Comparison of ENCODE assay signal across 8 cellular contexts in genomic region chr5:78594946-78595921, GRCh38. TPM values are rescaled to one million over a fixed set of nuclear protein-coding genes. Genes with fewer than 3 reads are reported as not detected.
DNase-seq lines count a peak whose midpoint lies in the region; ATAC-seq, FAIRE-seq and TF ChIP-seq lines count a peak whose summit lies in the region.

No MANE protein-coding gene starts in this region.

- POLR2A ChIA-PET in GM12878 (lab: Charles Lee), result interaction anchor here (1.0 to 2.4 kb wide), 2 partner anchors 21 to 163 kb away, joined by 3 to 9 read pairs; no protein-coding TSS in a partner anchor

- no peak for TF ChIP-seq CTCF in GM12878 (IDR thresholded peaks at IDR 0.05 in 2 of 3, conservative IDR thresholded peaks at IDR 0.05 in 1 of 3; ENCODE audit: control insufficient read depth in 2 of 3, extremely low read depth in 1 of 3, insufficient read depth in 1 of 3, low read depth in 3 of 3, low read length in 3 of 3)
- no peak for TF ChIP-seq CTCF in kidney epithelial cell (IDR thresholded peaks at IDR 0.05; ENCODE audit: insufficient read depth, low read length, poor library complexity, severe bottlenecking)
- no peak for TF ChIP-seq CTCF in thoracic aorta (IDR thresholded peaks at IDR 0.05)

- no TSS peak for BruUV-seq in GM12878 (replicated peaks; lab: Mats Ljungman, UMichigan)

- FAIRE-seq in GM12878 (lab: Jason Lieb, UNC), result no peak

- intact Hi-C loops in GM12878 (cut with micrococcal nuclease; ENCODE audit: unreplicated experiment), result loop anchor here (5.0 kb wide), 1 partner anchor 48 kb away; no protein-coding TSS in a partner anchor

- SMC1A ChIA-PET in GM12878 (lab: Charles Lee; ENCODE audit: uncharacterized antibody, unreplicated experiment), result interaction anchor here (0.6 to 7.8 kb wide), 19 partner anchors 8 to 370 kb away, joined by 3 to 121 read pairs (median 3); no protein-coding TSS in a partner anchor

- no peak for TF ChIP-seq POLR2A in GM12878 (IDR thresholded peaks at IDR 0.05; ENCODE audit: low read depth, low read length)

- peaks cover 2 to 4% of the 10 kb centered on the region in 2 experiments; a peak in 2 of 4 replicates for H3K36me3 ChIP-seq in GM12878 (ENCODE audit: control insufficient read depth in 2 of 2, insufficient read depth in 2 of 2, low read length in 1 of 2)
- H3K36me3 ChIP-seq in kidney epithelial cell (ENCODE audit: control insufficient read depth, insufficient read depth, low read length), result no peaks in the 10 kb centered on the region
- H3K36me3 ChIP-seq in thoracic aorta, result no peaks in the 10 kb centered on the region
- H3K36me3 ChIP-seq in effector memory CD4-positive, alpha-beta T cell (ENCODE audit: control insufficient read depth, insufficient read depth, low read length), result no peaks in the 10 kb centered on the region

- H3K4me2 ChIP-seq in GM12878 (ENCODE audit: control insufficient read depth, insufficient read depth), result no peak overlapping the region

- TF ChIP-seq RAD21 in GM12878 (IDR thresholded peaks at IDR 0.05; ENCODE audit: insufficient read depth, low read depth, low read length), result no peak

- WGBS in GM12878 (ENCODE audit: insufficient coverage, insufficient replicate concordance, low lambda C conversion rate, missing lambda C conversion rate), result 81% methylated on average over 9 of the region's 9 CpGs

- no peak overlapping the region for H3K9ac ChIP-seq in GM12878 (ENCODE audit: control insufficient read depth, insufficient read depth, low read length)

- DNase-seq in HS-5 (ENCODE audit: low read depth), result peak; percentile 94
- DNase-seq in GM12878 (ENCODE audit: low read depth, low spot score), result no peak
- peak; percentile 98 for DNase-seq in kidney epithelial cell (ENCODE audit: low read depth)
- DNase-seq in thoracic aorta (ENCODE audit: low spot score), result peak; percentile 41
- no peak for DNase-seq in effector memory CD4-positive, alpha-beta T cell

- TF ChIP-seq EP300 in GM12878 (IDR thresholded peaks at IDR 0.05; ENCODE audit: borderline replicate concordance in 1 of 2, control insufficient read depth in 1 of 2, low read depth in 2 of 2, low read length in 2 of 2), result no peak

- no peak overlapping the region; the same call in 1 of the 2 replicates for H3K27ac ChIP-seq in GM12878 (ENCODE audit: control insufficient read depth, insufficient read depth)
- peak overlapping the region; percentile 54 to 67 for H3K27ac ChIP-seq in thoracic aorta
- no peak overlapping the region for H3K27ac ChIP-seq in effector memory CD4-positive, alpha-beta T cell (ENCODE audit: insufficient read depth, low read length, poor library complexity, severe bottlenecking)

- no peak overlapping the region for H3K4me3 ChIP-seq in GM12878
- H3K4me3 ChIP-seq in kidney epithelial cell (ENCODE audit: low read depth, low read length), result no peak overlapping the region
- H3K4me3 ChIP-seq in thoracic aorta, result peak overlapping the region; percentile 24
- no peak overlapping the region for H3K4me3 ChIP-seq in effector memory CD4-positive, alpha-beta T cell (ENCODE audit: insufficient read depth, low read depth, low read length, poor library complexity, severe bottlenecking)

- RAD21 ChIA-PET in GM12878 (lab: Charles Lee; ENCODE audit: unreplicated experiment), result interaction anchor here (0.8 to 7.0 kb wide), 8 partner anchors 21 to 305 kb away, joined by 3 to 51 read pairs (median 5); no protein-coding TSS in a partner anchor

- CTCF ChIA-PET in GM12878 (lab: Yijun Ruan, JAX), result interaction anchor here (0.5 to 4.2 kb wide), 6 partner anchors 18 to 537 kb away, joined by 3 to 26 read pairs (median 6); no protein-coding TSS in a partner anchor

- peaks cover 6% of the 10 kb centered on the region for H3K79me2 ChIP-seq in GM12878 (ENCODE audit: control insufficient read depth, insufficient read depth, low read length)

- ATAC-seq in GM12878, result peak; percentile 44
- peak; percentile 95 for ATAC-seq in thoracic aorta (ENCODE audit: insufficient number of reproducible peaks, low FRiP score, low read depth)
- ATAC-seq in GM21390 (IDR thresholded peaks at IDR 0.05; ENCODE audit: unreplicated experiment), result no peak
- ATAC-seq in HG03520 (IDR thresholded peaks at IDR 0.05; ENCODE audit: unreplicated experiment), result no peak
- no peak for ATAC-seq in GM21360 (IDR thresholded peaks at IDR 0.05; ENCODE audit: unreplicated experiment)

- in situ Hi-C loops in GM12878 (cut with MboI), result no loop called here

- H3K9me3 ChIP-seq in GM12878 (replicated peaks; ENCODE audit: control insufficient read depth, insufficient read depth, low read length) (no peaks in the 10 kb centered on the region; the same call in 2 of the 3 replicates), thoracic aorta (no peaks in the 10 kb centered on the region)
- H3K9me3 ChIP-seq in effector memory CD4-positive, alpha-beta T cell (ENCODE audit: control insufficient read depth, low read length), result no peaks in the 10 kb centered on the region

- H3K27me3 ChIP-seq in GM12878 (replicated peaks in 1 of 2; ENCODE audit: control insufficient read depth in 2 of 2, insufficient read depth in 2 of 2, low read length in 1 of 2) (no peaks in the 10 kb centered on the region), kidney epithelial cell (ENCODE audit: control insufficient read depth, insufficient read depth, low read length) (no peaks in the 10 kb centered on the region), thoracic aorta (replicated peaks; ENCODE audit: insufficient read depth) (no peaks in the 10 kb centered on the region)
- H3K27me3 ChIP-seq in effector memory CD4-positive, alpha-beta T cell (replicated peaks; ENCODE audit: control insufficient read depth, insufficient read depth, low read length, poor library complexity, severe bottlenecking), result no peaks in the 10 kb centered on the region

- no peak overlapping the region for H2AFZ ChIP-seq in GM12878 (ENCODE audit: control insufficient read depth, low read depth, low read length)

- no peaks in the 10 kb centered on the region for H4K20me1 ChIP-seq in GM12878 (ENCODE audit: control insufficient read depth, insufficient read depth)

- H3K4me1 ChIP-seq in GM12878 (ENCODE audit: control insufficient read depth, insufficient read depth, low read length) (peaks cover 26% of the 10 kb centered on the region), thoracic aorta (ENCODE audit: control insufficient read depth in 1 of 2, low read depth in 2 of 2) (peaks cover 31 to 90% of the 10 kb centered on the region in 2 donors)
- no peaks in the 10 kb centered on the region for H3K4me1 ChIP-seq in effector memory CD4-positive, alpha-beta T cell (ENCODE audit: control insufficient read depth, insufficient read depth, low read length, poor library complexity, severe bottlenecking)

TF ChIP-seq in GM12878, 131 proteins besides CTCF, POLR2A, EP300 and RAD21:
- TF ChIP-seq SREBF2 (IDR thresholded peaks at IDR 0.05; ENCODE audit: low read length) (no peak), NFXL1 (IDR thresholded peaks at IDR 0.05; ENCODE audit: borderline replicate concordance) (no peak), HDAC2 (IDR thresholded peaks at IDR 0.05) (no peak), TBL1XR1 (IDR thresholded peaks at IDR 0.05; ENCODE audit: low read depth, low read length) (no peak), BACH1 (IDR thresholded peaks at IDR 0.05; ENCODE audit: borderline replicate concordance) (no peak)

RNA-seq across cellular contexts. Expression of gene LHFPL2, which starts 53.3 kb away (rescaled TPM):
- 67.2 and 79.0 TPM in 2 replicates for total RNA-seq in GM12878 (2013; cell fraction: nucleolus; rRNA removed)
- total RNA-seq in GM12878 (2014; rRNA removed), result 15.1 and 15.5 TPM in 2 replicates
- total RNA-seq in GM12878 (2014; rRNA removed; fragmentation: Illumina TruSeq; extraction: Trizol), result 14.1 and 14.3 TPM in 2 replicates
- 18.9 and 21.8 TPM in 2 replicates for total RNA-seq in GM12878 (2021)
- polyA plus RNA-seq in GM12878 (2011; ENCODE audit: low read depth), result 13.4 TPM
- 11.2 and 14.2 TPM in 2 replicates for polyA plus RNA-seq in GM12878 (2011; rRNA removed)
- 9.4 and 10.7 TPM in 2 replicates for polyA plus RNA-seq in GM12878 (2011; cell fraction: cytosol; rRNA removed)
- polyA plus RNA-seq in GM12878 (2011; cell fraction: nucleus; rRNA removed), result 11.3 and 16.0 TPM in 2 replicates
- 16.1 and 17.3 TPM in 2 replicates for polyA plus RNA-seq in GM12878 (2012)
- 14.6 and 17.1 TPM in 2 replicates for polyA plus RNA-seq in GM12878 (2014; fragmentation: Illumina TruSeq; extraction: Trizol)
- polyA plus RNA-seq in GM12878 (2014; fragmentation: Nextera tagmentation; extraction: Ambion mirVana), result 1 to 10 TPM; 4.1 to 4.5 TPM
- 10.8 and 13.7 TPM in 2 replicates for polyA plus RNA-seq in GM12878 (2014; rRNA removed)
- 1 to 10 TPM; 5.6 to 7.0 TPM for polyA plus RNA-seq in GM12878 (2016; fragmentation: Nextera tagmentation; extraction: Ambion mirVana)
- polyA minus RNA-seq in GM12878 (2011; rRNA and poly(A)+ RNA removed), result 22.4 and 25.5 TPM in 2 replicates
- polyA minus RNA-seq in GM12878 (2011; cell fraction: cytosol; rRNA and poly(A)+ RNA removed), result 11.3 and 12.8 TPM in 2 replicates
- polyA minus RNA-seq in GM12878 (2011; cell fraction: nucleus; rRNA and poly(A)+ RNA removed), result 19.9 and 41.5 TPM in 2 replicates
- 33.1 and 39.0 TPM in 2 replicates for total RNA-seq in kidney epithelial cell
- total RNA-seq in thoracic aorta, result 10 to 100 TPM; 30.1 to 72.6 TPM

Comparison
In these comparisons a context has a peak if more than half of its experiments do, and no peak if none do; other contexts are left out.
1. DNase-seq: peak in HS-5 (single experiment), kidney epithelial cell (single experiment) and thoracic aorta (single experiment); none in GM12878 (single experiment) and effector memory CD4-positive, alpha-beta T cell (0 of 3).
2. ATAC-seq: peak in GM12878 (single experiment) and thoracic aorta (single experiment); none in GM21390 (single experiment), HG03520 (single experiment) and GM21360 (single experiment).
3. H3K27ac ChIP-seq: peak in thoracic aorta (2 of 2); none in GM12878 (single experiment) and effector memory CD4-positive, alpha-beta T cell (single experiment).